Comparison of ENCODE assay signal across 1 cellular context in the genomic region with DNA sequence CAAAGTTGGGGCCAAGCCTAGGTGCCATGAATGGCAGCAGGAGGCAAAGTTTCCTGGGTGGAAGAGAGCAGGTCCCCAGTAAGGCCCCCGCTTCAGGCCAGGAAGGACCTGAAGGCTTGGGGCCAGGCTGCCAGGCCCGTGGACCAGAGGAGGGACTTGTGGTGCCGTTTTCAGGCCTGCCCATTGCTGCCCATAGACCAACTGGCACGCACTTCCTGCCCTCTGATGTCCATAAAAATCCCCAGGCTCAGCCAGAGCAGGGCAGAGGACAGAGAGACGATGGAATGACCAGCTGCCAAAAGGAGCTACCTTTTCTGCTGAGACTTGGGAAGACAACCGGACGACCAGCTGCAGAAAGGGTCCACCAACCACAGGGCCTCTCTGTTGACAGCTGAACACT.
TF ChIP-seq lines count a peak whose summit lies in the region.

No MANE protein-coding gene starts in this region.

TF ChIP-seq in HepG2, 621 proteins besides CTCF, POLR2A, EP300 and RAD21 (continued from another document):
- TF ChIP-seq AGO1 (IDR thresholded peaks at IDR 0.05; ENCODE audit: low read depth, low read length, poor library complexity, severe bottlenecking) (no peak), ZNF354B (CRISPR knock-in tag; IDR thresholded peaks at IDR 0.05) (no peak), ZNF331 (CRISPR knock-in tag; IDR thresholded peaks at IDR 0.05) (no peak), PRMT3 (CRISPR knock-in tag; IDR thresholded peaks at IDR 0.05; ENCODE audit: borderline replicate concordance, low read depth) (no peak), NCOA5 (CRISPR knock-in tag; IDR thresholded peaks at IDR 0.05) (no peak), ZFP62 (CRISPR knock-in tag; IDR thresholded peaks at IDR 0.05) (no peak), RFX3 (CRISPR knock-in tag; IDR thresholded peaks at IDR 0.05) (no peak), ETV6 (CRISPR knock-in tag; conservative IDR thresholded peaks at IDR 0.05) (no peak), KDM5A (IDR thresholded peaks at IDR 0.05; ENCODE audit: borderline replicate concordance, low read length) (no peak)
